In the genomic region with DNA sequence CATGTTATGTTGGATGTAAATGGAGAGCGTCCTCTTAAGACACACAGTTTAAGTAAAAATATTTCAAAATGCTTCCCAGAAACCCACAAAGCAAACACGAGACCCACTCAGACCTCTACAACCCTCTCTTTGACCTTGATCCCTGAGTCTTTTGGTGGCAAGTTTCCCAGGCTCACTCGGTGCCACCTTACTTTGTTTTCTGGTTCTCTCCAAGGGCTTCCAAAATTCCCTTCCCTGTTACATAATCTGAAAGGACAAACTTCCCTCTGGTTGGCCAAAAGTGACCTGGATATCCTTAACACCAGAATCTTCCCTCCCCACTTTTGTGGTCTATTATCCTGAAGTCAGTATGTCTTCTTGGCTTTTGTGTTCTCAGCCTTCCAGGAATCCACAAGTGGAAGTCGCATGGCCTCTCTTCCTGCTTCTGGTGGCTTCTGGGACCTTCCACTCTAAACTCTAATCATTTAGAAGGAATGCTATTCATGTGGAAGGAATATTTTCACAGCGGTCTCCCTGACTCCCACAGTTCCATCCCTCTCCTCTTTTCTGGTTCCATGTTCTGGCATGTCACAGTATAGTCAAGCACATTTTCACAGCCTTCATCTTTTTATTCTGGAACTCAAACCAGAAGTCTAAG, we compare ENCODE assay signal across 1 cellular context.
TF ChIP-seq lines count a peak whose summit lies in the region.

No MANE protein-coding gene starts in this region.

TF ChIP-seq in K562, 482 proteins besides CTCF, POLR2A, EP300 and RAD21 (continued from another document):
- peak; percentile 34 for TF ChIP-seq TCF3 (CRISPR knock-in tag; IDR thresholded peaks at IDR 0.05)
- TF ChIP-seq NFIC (IDR thresholded peaks at IDR 0.05), result no peak
